Comparison of ENCODE assay signal across 37 cellular contexts in genomic region chr3:96259299-96259698, GRCh38.
"Had no signal": no experiment of that assay in that cellular context is flagged by ENCODE, and none has a peak within 500 bp of the region (broad histone marks: within the 10 kb centered on the region; RNA-seq: fewer than 3 reads in every experiment).

No MANE protein-coding gene starts in this region.

- H3K27ac ChIP-seq: ascending aorta, breast epithelium, cardiac muscle cell, coronary artery, dorsolateral prefrontal cortex, esophagus muscularis mucosa, foreskin keratinocyte, gastroesophageal sphincter, heart right ventricle, VCaP had no signal

- H3K36me3 ChIP-seq: ascending aorta, breast epithelium, cardiac muscle cell, esophagus muscularis mucosa, gastroesophageal sphincter, heart right ventricle had no signal

- H3K4me3 ChIP-seq: ascending aorta, breast epithelium, cardiac muscle cell, coronary artery, dorsolateral prefrontal cortex, esophagus muscularis mucosa, gastroesophageal sphincter, heart right ventricle had no signal

- H3K9me3 Mint-ChIP-seq: activated naive CD8-positive, alpha-beta T cell treated with anti-CD3 and anti-CD28 coated beads, Interleukin-2, amount 10 ng/mL, durations not matched to agents 7 days and 5 days; endodermal cell had no signal

- H3K27ac Mint-ChIP-seq: activated B cell treated with CpG ODN at 0.5 μM for 24 hours; activated CD8-positive, alpha-beta memory T cell treated with anti-CD3 and anti-CD28 coated beads, Interleukin-2, amount 10 ng/mL, durations not matched to agents 7 days and 5 days; activated CD8-positive, alpha-beta T cell treated with anti-CD3 and anti-CD28 coated beads, Interleukin-2, amount 10 ng/mL, durations not matched to agents 7 days and 5 days; activated naive CD4-positive, alpha-beta T cell treated with anti-CD3 and anti-CD28 coated beads for 36 hours; activated naive CD4-positive, alpha-beta T cell treated with anti-CD3 and anti-CD28 coated beads, Interleukin-2, amount 50 U/mL, for 24 hours; activated naive CD8-positive, alpha-beta T cell treated with anti-CD3 and anti-CD28 coated beads, Interleukin-2, amount 10 ng/mL, durations not matched to agents 7 days and 5 days; activated T-helper 1 cell treated with anti-CD3 and anti-CD28 coated beads, Interleukin-12 subunit alpha, Interleukin-12 subunit beta, Interleukin-2, Interleukin-4 antibody, amounts not matched to agents 30 ng/mL and 10 ng/mL and 1 ng/mL, durations not matched to agents 14 hours and 24 hours and 36 hours; activated T-helper 2 cell treated with anti-CD3 and anti-CD28 coated beads, Interferon-gamma antibody, Interleukin-2, Interleukin-4, amounts not matched to agents 10 μg/mL and 5 μg/mL and 100 μg/mL, durations not matched to agents 14 hours and 24 hours and 36 hours; brain; dendritic cell treated with granulocyte-macrophage colony-stimulating factor and Interleukin-4, amounts not matched to agents 40 ng/mL and 50 ng/mL, for 4 days; endodermal cell; T-helper 17 cell; T-helper 2 cell treated with Interferon-gamma antibody and Interleukin-4, amounts not matched to agents 5 μg/mL and 100 μg/mL, for 36 hours had no signal

- H3K9me3 ChIP-seq: ascending aorta, breast epithelium, esophagus muscularis mucosa, gastroesophageal sphincter had no signal

- ATAC-seq: activated CD4-positive, CD25-positive, alpha-beta regulatory T cell treated with anti-CD3 and anti-CD28 coated beads, Interleukin-2, amount 50 U/mL, for 24 hours; activated CD8-positive, alpha-beta memory T cell treated with anti-CD3 and anti-CD28 coated beads, Interleukin-2, amount 10 ng/mL, durations not matched to agents 7 days and 5 days; activated CD8-positive, alpha-beta T cell treated with anti-CD3 and anti-CD28 coated beads, Interleukin-2, amount 10 ng/mL, durations not matched to agents 7 days and 5 days; foreskin keratinocyte; gastroesophageal sphincter; heart right ventricle; T-helper 17 cell had no signal

- DNase-seq: activated B cell treated with CpG ODN at 0.5 μM for 24 hours; activated CD4-positive, alpha-beta T cell treated with anti-CD3 and anti-CD28 coated beads for 48 hours; activated CD4-positive, alpha-beta T cell treated with anti-CD3 and anti-CD28 coated beads, Interleukin-2, amount 50 U/mL, for 1 hour; activated CD4-positive, alpha-beta T cell treated with anti-CD3 and anti-CD28 coated beads, Interleukin-2, amount 50 U/mL, for 48 hours; activated CD8-positive, alpha-beta memory T cell treated with anti-CD3 and anti-CD28 coated beads, Interleukin-2, amount 10 ng/mL, durations not matched to agents 7 days and 5 days; activated CD8-positive, alpha-beta memory T cell treated with anti-CD3 and anti-CD28 coated beads, Interleukin-2, amount 50 U/mL, for 4 hours; activated CD8-positive, alpha-beta T cell treated with anti-CD3 and anti-CD28 coated beads, Interleukin-2, amount 10 ng/mL, durations not matched to agents 7 days and 5 days; activated effector memory CD4-positive, alpha-beta T cell treated with anti-CD3 and anti-CD28 coated beads, Interleukin-2, amount 50 U/mL, for 16 hours; activated naive CD4-positive, alpha-beta T cell treated with anti-CD3 and anti-CD28 coated beads for 36 hours; activated naive CD8-positive, alpha-beta T cell treated with anti-CD3 and anti-CD28 coated beads, Interleukin-2, amount 10 ng/mL, durations not matched to agents 7 days and 5 days; activated T-cell treated with anti-CD3 and anti-CD28 coated beads, Interleukin-2, amount 50 U/mL, for 1 hour; activated T-cell treated with anti-CD3 and anti-CD28 coated beads, Interleukin-2, amount 50 U/mL, for 48 hours; central memory CD4-positive, alpha-beta T cell; cerebellar nuclear complex; dorsolateral prefrontal cortex; effector memory CD4-positive, alpha-beta T cell; endodermal cell; erythroblast; foreskin keratinocyte; heart right ventricle; T-helper 1 cell; T-helper 17 cell; T1000 had no signal

- H3K4me1 Mint-ChIP-seq: activated B cell treated with CpG ODN at 0.5 μM for 24 hours; activated CD8-positive, alpha-beta memory T cell treated with anti-CD3 and anti-CD28 coated beads, Interleukin-2, amount 10 ng/mL, durations not matched to agents 7 days and 5 days; activated naive CD4-positive, alpha-beta T cell treated with anti-CD3 and anti-CD28 coated beads, Interleukin-2, amount 50 U/mL, for 24 hours; activated naive CD8-positive, alpha-beta T cell treated with anti-CD3 and anti-CD28 coated beads, Interleukin-2, amount 10 ng/mL, durations not matched to agents 7 days and 5 days; brain; endodermal cell; T-helper 17 cell had no signal

- H3K27me3 Mint-ChIP-seq: activated B cell treated with CpG ODN at 0.5 μM for 24 hours; activated CD8-positive, alpha-beta memory T cell treated with anti-CD3 and anti-CD28 coated beads, Interleukin-2, amount 10 ng/mL, durations not matched to agents 7 days and 5 days; activated naive CD4-positive, alpha-beta T cell treated with anti-CD3 and anti-CD28 coated beads, Interleukin-2, amount 50 U/mL, for 24 hours; activated naive CD8-positive, alpha-beta T cell treated with anti-CD3 and anti-CD28 coated beads, Interleukin-2, amount 10 ng/mL, durations not matched to agents 7 days and 5 days; brain; dendritic cell treated with granulocyte-macrophage colony-stimulating factor and Interleukin-4, amounts not matched to agents 40 ng/mL and 50 ng/mL, for 4 days; T-helper 17 cell had no signal

- H3K36me3 Mint-ChIP-seq: activated CD8-positive, alpha-beta memory T cell treated with anti-CD3 and anti-CD28 coated beads, Interleukin-2, amount 10 ng/mL, durations not matched to agents 7 days and 5 days; activated naive CD4-positive, alpha-beta T cell treated with anti-CD3 and anti-CD28 coated beads, Interleukin-2, amount 50 U/mL, for 24 hours; activated naive CD8-positive, alpha-beta T cell treated with anti-CD3 and anti-CD28 coated beads, Interleukin-2, amount 10 ng/mL, durations not matched to agents 7 days and 5 days; brain had no signal

- H3K27me3 ChIP-seq: ascending aorta, breast epithelium, cardiac muscle cell, dorsolateral prefrontal cortex, esophagus muscularis mucosa, foreskin keratinocyte, gastroesophageal sphincter, heart right ventricle had no signal

- H3K4me1 ChIP-seq: ascending aorta, breast epithelium, esophagus muscularis mucosa, gastroesophageal sphincter, heart right ventricle had no signal

- H3K4me3 Mint-ChIP-seq: activated B cell treated with CpG ODN at 0.5 μM for 24 hours; activated CD8-positive, alpha-beta memory T cell treated with anti-CD3 and anti-CD28 coated beads, Interleukin-2, amount 10 ng/mL, durations not matched to agents 7 days and 5 days; activated CD8-positive, alpha-beta T cell treated with anti-CD3 and anti-CD28 coated beads, Interleukin-2, amount 10 ng/mL, durations not matched to agents 7 days and 5 days; activated naive CD4-positive, alpha-beta T cell treated with anti-CD3 and anti-CD28 coated beads for 36 hours; activated naive CD4-positive, alpha-beta T cell treated with anti-CD3 and anti-CD28 coated beads, Interleukin-2, amount 50 U/mL, for 24 hours; activated naive CD8-positive, alpha-beta T cell treated with anti-CD3 and anti-CD28 coated beads, Interleukin-2, amount 10 ng/mL, durations not matched to agents 7 days and 5 days; activated T-helper 1 cell treated with anti-CD3 and anti-CD28 coated beads, Interleukin-12 subunit alpha, Interleukin-12 subunit beta, Interleukin-2, Interleukin-4 antibody, amounts not matched to agents 30 ng/mL and 10 ng/mL and 1 ng/mL, durations not matched to agents 14 hours and 24 hours and 36 hours; brain; dendritic cell treated with granulocyte-macrophage colony-stimulating factor and Interleukin-4, amounts not matched to agents 40 ng/mL and 50 ng/mL, for 4 days; endodermal cell; T-helper 17 cell; T-helper 2 cell treated with Interferon-gamma antibody and Interleukin-4, amounts not matched to agents 5 μg/mL and 100 μg/mL, for 36 hours had no signal
